In the genomic region with DNA sequence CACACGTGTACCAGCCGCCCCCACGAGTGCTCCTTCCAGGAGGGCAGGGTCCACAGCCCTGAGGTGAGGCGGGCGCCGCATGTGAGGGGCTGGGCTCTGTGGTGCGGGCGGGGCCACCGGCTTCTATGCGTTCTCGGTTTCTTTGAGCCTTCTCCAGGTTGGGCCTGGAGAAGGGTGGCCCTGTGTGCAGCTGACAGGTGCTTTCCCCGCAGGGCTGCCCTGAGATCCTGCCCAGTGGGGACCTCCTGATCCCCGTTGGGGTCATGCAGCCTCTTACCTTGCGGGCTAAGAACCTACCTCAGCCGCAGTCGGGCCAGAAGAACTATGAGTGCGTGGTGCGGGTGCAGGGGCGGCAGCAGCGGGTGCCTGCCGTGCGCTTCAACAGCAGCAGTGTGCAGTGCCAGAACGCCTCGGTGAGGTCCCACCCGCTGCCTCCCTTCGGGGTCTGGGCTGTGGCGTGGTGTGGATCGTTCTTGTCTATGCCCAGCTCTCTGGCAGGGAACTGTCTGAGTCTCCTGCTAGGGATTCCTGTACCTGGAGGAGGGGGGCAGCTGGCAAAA, we compare ENCODE assay signal across 36 cellular contexts.
"Had no signal": no experiment of that assay in that cellular context is flagged by ENCODE, and none has a peak within 500 bp of the region (broad histone marks: within the 10 kb centered on the region; RNA-seq: fewer than 3 reads in every experiment).

No MANE protein-coding gene starts in this region.

- H3K9me3 ChIP-seq: MG63 had no signal

- H3K4me3 ChIP-seq: MG63 had no signal

- DNase-seq: Karpas-422, Kasumi-1, MG63, MM.1S, MV-4-11, NCI-H1048, NCI-H1092, NCI-H1092 treated with DMSO at 0.1 percent for 48 hours, NCI-H1105, NCI-H1105 treated with DMSO at 0.1 percent for 48 hours, NCI-H1417, NCI-H1417 treated with DMSO at 0.1 percent for 48 hours, NCI-H1436, NCI-H1436 treated with DMSO at 0.1 percent for 48 hours, NCI-H146, NCI-H1694, NCI-H1694 treated with DMSO at 0.1 percent for 48 hours, NCI-H187, NCI-H187 treated with DMSO at 0.1 percent for 48 hours, NCI-H1930, NCI-H2029, NCI-H2029 treated with DMSO at 0.1 percent for 48 hours, NCI-H2081, NCI-H2081 treated with DMSO at 0.1 percent for 48 hours, NCI-H2107, NCI-H2171, NCI-H2171 treated with DMSO at 0.1 percent for 48 hours, NCI-H2227 treated with DMSO at 0.1 percent for 48 hours, NCI-H226, NCI-H345, NCI-H446, NCI-H446 treated with DMSO at 0.1 percent for 48 hours, NCI-H510A, NCI-H510A treated with DMSO at 0.1 percent for 48 hours, NCI-H524, NCI-H524 treated with DMSO at 0.1 percent for 48 hours had no signal

- H3K36me3 ChIP-seq: MG63 had no signal

- H3K27me3 ChIP-seq: MG63 had no signal
